Comparison of ENCODE assay signal across 23 cellular contexts in the genomic region with DNA sequence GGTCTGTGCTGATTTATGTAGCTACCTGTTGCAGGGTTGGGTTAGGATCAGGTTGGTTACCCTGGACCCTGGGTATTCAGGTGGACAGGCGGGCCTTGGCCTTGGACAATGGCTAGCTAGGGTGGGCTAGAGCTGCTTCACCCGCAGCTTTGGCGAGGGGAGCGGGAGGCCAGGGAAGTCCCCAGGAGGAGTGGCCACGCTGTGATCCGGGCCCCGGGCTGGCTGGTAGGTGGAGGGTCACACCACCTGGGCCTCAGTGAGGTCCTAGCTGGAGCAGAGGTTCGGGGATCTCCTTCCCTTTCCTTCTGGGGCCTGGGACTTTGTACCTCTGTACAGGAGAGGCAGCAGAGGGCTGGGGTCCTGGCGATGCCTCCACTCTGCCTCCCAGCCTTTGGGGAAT. TPM values are rescaled to one million over a fixed set of nuclear protein-coding genes. Genes with fewer than 3 reads are reported as not detected.
A peak's percentile ranks its signal among the peaks of the same experiment; 100 is the strongest.
DNase-seq lines count a peak whose midpoint lies in the region; ATAC-seq, FAIRE-seq and TF ChIP-seq lines count a peak whose summit lies in the region.
"Had no signal": no experiment of that assay in that cellular context is flagged by ENCODE, and none has a peak within 500 bp of the region (broad histone marks: within the 10 kb centered on the region; RNA-seq: fewer than 3 reads in every experiment).

No MANE protein-coding gene starts in this region.

- FAIRE-seq in kidney (lab: Jason Lieb, UNC) = no peak
- FAIRE-seq: GM12878, HepG2 had no signal

- peaks cover 31 to 35% of the 10 kb centered on the region in 2 donors for H3K4me1 Mint-ChIP-seq in immature natural killer cell

- no peaks in the 10 kb centered on the region for H3K9me3 Mint-ChIP-seq in immature natural killer cell

- H3K27me3 Mint-ChIP-seq in immature natural killer cell (ENCODE audit: low read depth in 3 of 3) = peaks cover 8 to 19% (median 11%) of the 10 kb centered on the region in 3 donors

- H3K9ac ChIP-seq in BLaER1 = peak overlapping the region; percentile 70
- H3K9ac ChIP-seq in BLaER1 treated with 17β-estradiol and CSF1 and Interleukin-3, amounts not matched to agents 10 nM and 100 nM = peak overlapping the region in 9 of 11 experiments; percentile 23 to 87 (median 81); a peak in 15 of 22 replicates
- peak overlapping the region; percentile 75 for H3K9ac ChIP-seq in Loucy (ENCODE audit: low read depth, low read length, poor library complexity, severe bottlenecking)
- H3K9ac ChIP-seq in kidney (ENCODE audit: low read length in 2 of 2) = no peak overlapping the region
- H3K9ac ChIP-seq: KMS-11 had no signal

- H3K9me2 ChIP-seq in Loucy (replicated peaks; ENCODE audit: low read depth, low read length) = no peaks in the 10 kb centered on the region

- intact Hi-C loops in kidney (cut with DNase I) = loop anchor here (10.0 kb wide), 1 partner anchor 145 kb away; the partner anchor contains the start of gene D2HGDH

- H3K36me3 ChIP-seq in BLaER1 (peaks cover 4% of the 10 kb centered on the region; the same call in 1 of the 2 replicates), Loucy (ENCODE audit: insufficient read depth, low read length) (no peaks in the 10 kb centered on the region), kidney (ENCODE audit: control insufficient read depth in 1 of 2, insufficient read depth in 2 of 2, low read length in 2 of 2) (no peaks in the 10 kb centered on the region)
- peaks cover 0 to 5% (median 2%) of the 10 kb centered on the region in 11 experiments; a peak in 4 of 22 replicates for H3K36me3 ChIP-seq in BLaER1 treated with 17β-estradiol and CSF1 and Interleukin-3, amounts not matched to agents 10 nM and 100 nM
- H3K36me3 ChIP-seq: SJCRH30 had no signal

- no peaks in the 10 kb centered on the region for H3K36me3 Mint-ChIP-seq in immature natural killer cell

- H3K4me2 ChIP-seq in BLaER1 (peak overlapping the region; percentile 96), Loucy (ENCODE audit: low read depth, low read length, poor library complexity, severe bottlenecking) (no peak overlapping the region)
- H3K4me2 ChIP-seq in BLaER1 treated with 17β-estradiol and CSF1 and Interleukin-3, amounts not matched to agents 10 nM and 100 nM = peak overlapping the region in 10 of 11 experiments; percentile 85 to 98 (median 96); a peak in 19 of 22 replicates
- H3K4me2 ChIP-seq: KMS-11 had no signal

- peak overlapping the region in 1 of 5 donors; percentile 50 for H3K4me3 Mint-ChIP-seq in immature natural killer cell

- H3K4me3 ChIP-seq in BLaER1 = no peak overlapping the region
- no peak overlapping the region for H3K4me3 ChIP-seq in BLaER1 treated with 17β-estradiol and CSF1 and Interleukin-3, amounts not matched to agents 10 nM and 100 nM
- H3K4me3 ChIP-seq in Loucy (ENCODE audit: low read length, poor library complexity, severe bottlenecking) = no peak overlapping the region
- no peak overlapping the region for H3K4me3 ChIP-seq in kidney (ENCODE audit: low read length in 2 of 2)
- H3K4me3 ChIP-seq: GM12878, SJCRH30 had no signal

- DNase-seq in kidney (peak; percentile 78), DMS79 treated with DMSO at 0.1 percent for 48 hours (lab: John Stamatoyannopoulos, UW) (no peak), immature natural killer cell (no peak)
- DNase-seq: AML-193; CD4-positive, alpha-beta memory T cell; EL; GOT3; NCI-H1417 treated with DMSO at 0.1 percent for 48 hours; NCI-H187 treated with DMSO at 0.1 percent for 48 hours; NCI-H226; NCI-H524; PC-3; RPMI8226; SJCRH30 had no signal

- no peak overlapping the region for H2AFZ ChIP-seq in Loucy (ENCODE audit: low read length)

- ATAC-seq in GM18861 (IDR thresholded peaks at IDR 0.05; ENCODE audit: unreplicated experiment) (no peak), GM18873 (IDR thresholded peaks at IDR 0.05; ENCODE audit: low FRiP score, unreplicated experiment) (no peak)
- ATAC-seq: GM12878, HepG2, PC-3 had no signal

- H3K27ac ChIP-seq in BLaER1 (peak overlapping the region; percentile 86), kidney (ENCODE audit: low read depth in 2 of 2, low read length in 2 of 2) (no peak overlapping the region)
- H3K27ac ChIP-seq in BLaER1 treated with 17β-estradiol and CSF1 and Interleukin-3, amounts not matched to agents 10 nM and 100 nM = peak overlapping the region in 6 of 11 experiments; percentile 67 to 96 (median 89); a peak in 8 of 22 replicates
- H3K27ac ChIP-seq: KMS-11, SJCRH30 had no signal

- no peaks in the 10 kb centered on the region for H3F3A ChIP-seq in Loucy (ENCODE audit: low read depth)

- H3K79me2 ChIP-seq in Loucy (ENCODE audit: insufficient read depth, low read length) = peaks cover 3% of the 10 kb centered on the region; the same call in 1 of the 2 replicates

- peak overlapping the region in 1 of 6 donors; percentile 36 for H3K27ac Mint-ChIP-seq in immature natural killer cell

- H3K9me3 ChIP-seq in BLaER1 (peaks cover 13% of the 10 kb centered on the region), Loucy (ENCODE audit: insufficient read depth, low read depth, low read length) (no peaks in the 10 kb centered on the region), kidney (ENCODE audit: control insufficient read depth in 1 of 2, low read length in 2 of 2) (no peaks in the 10 kb centered on the region)
- H3K9me3 ChIP-seq in BLaER1 treated with 17β-estradiol and CSF1 and Interleukin-3, amounts not matched to agents 10 nM and 100 nM (replicated peaks in 1 of 11) = peaks cover 13 to 21% (median 14%) of the 10 kb centered on the region in 11 experiments
- H3K9me3 ChIP-seq: SJCRH30 had no signal

- H3K4me1 ChIP-seq in BLaER1 (peaks cover 71% of the 10 kb centered on the region), Loucy (ENCODE audit: insufficient read depth, low read length, poor library complexity, severe bottlenecking) (peaks cover 30% of the 10 kb centered on the region), kidney (ENCODE audit: control insufficient read depth in 1 of 2, insufficient read depth in 1 of 2, low read depth in 1 of 2, low read length in 2 of 2) (peaks cover 0 to 13% of the 10 kb centered on the region in 2 donors)
- H3K4me1 ChIP-seq in BLaER1 treated with 17β-estradiol and CSF1 and Interleukin-3, amounts not matched to agents 10 nM and 100 nM = peaks cover 41 to 74% (median 66%) of the 10 kb centered on the region in 10 experiments

- H4K20me1 ChIP-seq in BLaER1 (no peaks in the 10 kb centered on the region), Loucy (ENCODE audit: insufficient read depth, low read length, poor library complexity, severe bottlenecking) (no peaks in the 10 kb centered on the region)
- H4K20me1 ChIP-seq in BLaER1 treated with 17β-estradiol and CSF1 and Interleukin-3, amounts not matched to agents 10 nM and 100 nM = peaks cover 0 to 10% (median 0%) of the 10 kb centered on the region in 11 experiments; a peak in 4 of 22 replicates

- no peak for TF ChIP-seq CTCF in Loucy (conservative IDR thresholded peaks at IDR 0.05; ENCODE audit: low read length)
- no peak for TF ChIP-seq CTCF in kidney (IDR thresholded peaks at IDR 0.05; ENCODE audit: borderline replicate concordance, extremely low read depth, insufficient read depth)

- no peaks in the 10 kb centered on the region for H3K27me3 ChIP-seq in BLaER1
- no peaks in the 10 kb centered on the region for H3K27me3 ChIP-seq in BLaER1 treated with 17β-estradiol and CSF1 and Interleukin-3, amounts not matched to agents 10 nM and 100 nM
- no peaks in the 10 kb centered on the region for H3K27me3 ChIP-seq in Loucy (ENCODE audit: insufficient read depth, low read length, poor library complexity, severe bottlenecking)
- H3K27me3 ChIP-seq: SJCRH30 had no signal

RNA-seq across cellular contexts. Expression of gene RTP5, which starts 9.8 kb away (rescaled TPM):
- total RNA-seq in kidney = 0.13 TPM
- polyA plus RNA-seq in kidney (ENCODE audit: insufficient read depth, low read depth, low replicate concordance) = not detected
- polyA plus RNA-seq in immature natural killer cell = not detected
- total RNA-seq: GM12878, HepG2, MCF 10A, PC-3, SJCRH30 had no signal
- polyA plus RNA-seq: CD4-positive, alpha-beta memory T cell; HepG2 had no signal

RNA-seq across cellular contexts. Expression of gene PDCD1, which starts 20.6 kb away (rescaled TPM):
- total RNA-seq in kidney = 1.6 TPM
- polyA plus RNA-seq in kidney (ENCODE audit: insufficient read depth, low read depth, low replicate concordance) (0.49 TPM), immature natural killer cell (1 to 10 TPM in 1 of 3 donors, not detected in 2; 3.3 TPM)
- total RNA-seq: HepG2, MCF 10A, PC-3 had no signal

Comparison
In these comparisons a context has a peak if more than half of its experiments do, and no peak if none do; other contexts are left out.
1. H3K27ac ChIP-seq: peak in BLaER1 (single experiment) and BLaER1 treated with 17β-estradiol and CSF1 and Interleukin-3, amounts not matched to agents 10 nM and 100 nM (6 of 11); none in kidney (0 of 2).
2. H3K9ac ChIP-seq: peak in BLaER1 (single experiment), BLaER1 treated with 17β-estradiol and CSF1 and Interleukin-3, amounts not matched to agents 10 nM and 100 nM (9 of 11) and Loucy (single experiment); none in kidney (0 of 2).